14 cellular contexts compared by ENCODE assay signal in the genomic region with DNA sequence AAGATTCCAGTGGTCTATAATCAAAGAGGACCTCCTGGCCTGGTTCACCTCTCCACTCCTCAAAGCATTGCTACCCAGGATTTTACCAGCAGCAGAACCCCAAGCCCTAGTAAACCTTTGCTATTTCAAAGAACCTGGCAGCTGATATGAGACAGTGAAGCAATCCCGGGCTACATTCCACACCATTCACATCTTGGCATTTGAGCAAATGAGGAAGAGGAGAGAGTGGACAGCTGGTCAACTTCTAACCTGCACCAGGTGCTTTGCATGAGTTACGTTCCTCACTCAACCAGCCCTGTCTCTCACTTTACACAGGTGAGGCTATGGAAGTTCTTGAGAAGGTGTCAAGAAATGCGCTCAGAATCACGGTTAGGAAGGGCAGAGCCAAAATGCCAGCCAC. TPM values are rescaled to one million over a fixed set of nuclear protein-coding genes. Genes with fewer than 3 reads are reported as not detected.
DNase-seq lines count a peak whose midpoint lies in the region; ATAC-seq and TF ChIP-seq lines count a peak whose summit lies in the region.
"Had no signal": no experiment of that assay in that cellular context is flagged by ENCODE, and none has a peak within 500 bp of the region (broad histone marks: within the 10 kb centered on the region; RNA-seq: fewer than 3 reads in every experiment).

No MANE protein-coding gene starts in this region.

- no peak overlapping the region for H2BK5ac ChIP-seq in mesenchymal stem cell (ENCODE audit: low read depth, low read length, poor library complexity, severe bottlenecking)

- TF ChIP-seq EP300 in suprapubic skin (IDR thresholded peaks at IDR 0.05), result no peak

- H2AK5ac ChIP-seq in mesenchymal stem cell (ENCODE audit: low read length, severe bottlenecking), result no peak overlapping the region

- 89% methylated on average over 4 of the region's 4 CpGs for WGBS in mesenchymal stem cell
- 36% methylated on average over 4 of the region's 4 CpGs for WGBS in suprapubic skin
- WGBS in adrenal gland, 4 donors, result 66 to 76% (median 71%) methylated on average over 4 of the region's 4 CpGs

- DNase-seq in activated CD4-positive, alpha-beta T cell treated with anti-CD3 and anti-CD28 coated beads, Interleukin-2, amount 10 ng/mL, durations not matched to agents 24 days and 14 days, result no peak
- DNase-seq in activated CD4-positive, alpha-beta T cell treated with anti-CD3 and anti-CD28 coated beads, Interleukin-2, amount 50 U/mL, for 4 hours, result no peak
- no peak for DNase-seq in ascending aorta (ENCODE audit: low spot score in 2 of 2)
- DNase-seq in mesenchymal stem cell, result peak; percentile 23
- DNase-seq in suprapubic skin (ENCODE audit: low spot score in 2 of 2), result no peak
- no peak for DNase-seq in adrenal gland
- DNase-seq in NOMO-1 treated with DMSO at 0.1 percent for 48 hours (lab: John Stamatoyannopoulos, UW; ENCODE audit: unreplicated experiment), result no peak
- DNase-seq: NCI-H1092, NCI-H524, SHP77 treated with DMSO at 0.1 percent for 48 hours had no signal

- intact Hi-C loops in activated CD4-positive, alpha-beta T cell treated with anti-CD3 and anti-CD28 coated beads, Interleukin-2, amount 10 ng/mL, durations not matched to agents 24 days and 14 days (cut with micrococcal nuclease), result no loop called here
- intact Hi-C loops in ascending aorta (cut with DNase I), result loop anchor here (2.0 to 5.0 kb wide), 2 partner anchors 96 to 278 kb away; no protein-coding TSS in a partner anchor
- intact Hi-C loops in adrenal gland (cut with DNase I), result no loop called here

- H3K23ac ChIP-seq in mesenchymal stem cell (ENCODE audit: low read length in 2 of 2), result no peak overlapping the region

- H3K4me1 ChIP-seq in ascending aorta (peaks cover 5 to 20% of the 10 kb centered on the region in 2 donors), mesenchymal stem cell (ENCODE audit: control insufficient read depth, insufficient read depth, low read depth, low read length) (peaks cover 6% of the 10 kb centered on the region), suprapubic skin (peaks cover 32% of the 10 kb centered on the region), adrenal gland (replicated peaks in 1 of 2) (no peaks in the 10 kb centered on the region)
- H3K4me1 ChIP-seq: A549 had no signal

- no peaks in the 10 kb centered on the region for H3K79me1 ChIP-seq in mesenchymal stem cell (replicated peaks; ENCODE audit: low read length, poor library complexity, severe bottlenecking)

- no peak for ATAC-seq in GM18907 (IDR thresholded peaks at IDR 0.05; ENCODE audit: unreplicated experiment)

- no peaks in the 10 kb centered on the region for H3K36me3 Mint-ChIP-seq in activated CD4-positive, alpha-beta T cell treated with anti-CD3 and anti-CD28 coated beads, Interleukin-2, amount 10 ng/mL, durations not matched to agents 24 days and 14 days (ENCODE audit: low read depth)

- no peak for TF ChIP-seq POLR2A in suprapubic skin (IDR thresholded peaks at IDR 0.05)
- no peak for TF ChIP-seq POLR2A in adrenal gland (IDR thresholded peaks at IDR 0.05)

- no peak overlapping the region for H2BK12ac ChIP-seq in mesenchymal stem cell (ENCODE audit: low read length in 2 of 2)

- no peak overlapping the region for H3K14ac ChIP-seq in mesenchymal stem cell (ENCODE audit: low read length in 2 of 2)

- no peak overlapping the region for H3K4ac ChIP-seq in mesenchymal stem cell (ENCODE audit: low read depth in 1 of 2, low read length in 2 of 2)

- H3K4me1 Mint-ChIP-seq in activated CD4-positive, alpha-beta T cell treated with anti-CD3 and anti-CD28 coated beads, Interleukin-2, amount 10 ng/mL, durations not matched to agents 24 days and 14 days, result peaks cover 3% of the 10 kb centered on the region

- H3K27me3 ChIP-seq in ascending aorta (no peaks in the 10 kb centered on the region), mesenchymal stem cell (ENCODE audit: control insufficient read depth in 1 of 2, insufficient read depth in 1 of 2, low read length in 2 of 2) (peaks cover 34 to 59% of the 10 kb centered on the region in 2 experiments), suprapubic skin (peaks cover 7% of the 10 kb centered on the region), adrenal gland (peaks cover 19% of the 10 kb centered on the region)

- H3K27ac ChIP-seq in ascending aorta (peak overlapping the region; percentile 70 to 81), mesenchymal stem cell (ENCODE audit: low read length, poor library complexity, severe bottlenecking) (no peak overlapping the region), suprapubic skin (no peak overlapping the region), adrenal gland (no peak overlapping the region)
- H3K27ac ChIP-seq: VCaP had no signal

- H3K36me3 ChIP-seq in ascending aorta, result peaks cover 2 to 19% of the 10 kb centered on the region in 2 donors
- H3K36me3 ChIP-seq in mesenchymal stem cell (ENCODE audit: control insufficient read depth in 1 of 2, insufficient read depth in 2 of 2, low read depth in 1 of 2, low read length in 2 of 2), result no peaks in the 10 kb centered on the region
- no peaks in the 10 kb centered on the region for H3K36me3 ChIP-seq in suprapubic skin
- no peaks in the 10 kb centered on the region for H3K36me3 ChIP-seq in adrenal gland (replicated peaks in 1 of 2)

- no peak overlapping the region for H3K4me2 ChIP-seq in mesenchymal stem cell (ENCODE audit: low read length, poor library complexity, severe bottlenecking)

- TF ChIP-seq CTCF in ascending aorta (IDR thresholded peaks at IDR 0.05) (no peak), suprapubic skin (IDR thresholded peaks at IDR 0.05) (no peak), adrenal gland (IDR thresholded peaks at IDR 0.05) (no peak)

- H3K4me3 ChIP-seq in ascending aorta (peak overlapping the region; percentile 68 to 75), mesenchymal stem cell (ENCODE audit: insufficient read depth in 1 of 2, low read depth in 1 of 2, low read length in 2 of 2) (no peak overlapping the region), suprapubic skin (peak overlapping the region; percentile 72), adrenal gland (peak overlapping the region in 1 of 4 donors; percentile 44)

- H3K27ac Mint-ChIP-seq in activated CD4-positive, alpha-beta T cell treated with anti-CD3 and anti-CD28 coated beads, Interleukin-2, amount 10 ng/mL, durations not matched to agents 24 days and 14 days, result no peak overlapping the region
- H3K27ac Mint-ChIP-seq: activated T-helper 2 cell treated with anti-CD3 and anti-CD28 coated beads, Interferon-gamma antibody, Interleukin-2, Interleukin-4, amounts not matched to agents 10 μg/mL and 5 μg/mL and 100 μg/mL, durations not matched to agents 14 hours and 24 hours and 36 hours had no signal

- no peak overlapping the region for H2BK15ac ChIP-seq in mesenchymal stem cell (ENCODE audit: low read depth, poor library complexity, severe bottlenecking)

- no peak overlapping the region for H4K91ac ChIP-seq in mesenchymal stem cell (ENCODE audit: low read length)

- no peaks in the 10 kb centered on the region for H3K9me3 Mint-ChIP-seq in activated CD4-positive, alpha-beta T cell treated with anti-CD3 and anti-CD28 coated beads, Interleukin-2, amount 10 ng/mL, durations not matched to agents 24 days and 14 days
- H3K9me3 Mint-ChIP-seq: activated T-helper 2 cell treated with anti-CD3 and anti-CD28 coated beads, Interferon-gamma antibody, Interleukin-2, Interleukin-4, amounts not matched to agents 10 μg/mL and 5 μg/mL and 100 μg/mL, durations not matched to agents 14 hours and 24 hours and 36 hours had no signal

- peaks cover 49% of the 10 kb centered on the region for H3K27me3 Mint-ChIP-seq in activated CD4-positive, alpha-beta T cell treated with anti-CD3 and anti-CD28 coated beads, Interleukin-2, amount 10 ng/mL, durations not matched to agents 24 days and 14 days

- no peak overlapping the region for H2BK120ac ChIP-seq in mesenchymal stem cell (ENCODE audit: low read depth, low read length)

- no peak overlapping the region for H3K9ac ChIP-seq in mesenchymal stem cell (ENCODE audit: low read length)

- H3K4me3 Mint-ChIP-seq in activated CD4-positive, alpha-beta T cell treated with anti-CD3 and anti-CD28 coated beads, Interleukin-2, amount 10 ng/mL, durations not matched to agents 24 days and 14 days, result peak overlapping the region; percentile 58

- H4K8ac ChIP-seq in mesenchymal stem cell (ENCODE audit: low read length), result no peak overlapping the region

- no peaks in the 10 kb centered on the region for H3K9me3 ChIP-seq in ascending aorta
- no peaks in the 10 kb centered on the region for H3K9me3 ChIP-seq in mesenchymal stem cell (ENCODE audit: control insufficient read depth, low read length)
- no peaks in the 10 kb centered on the region for H3K9me3 ChIP-seq in suprapubic skin
- H3K9me3 ChIP-seq in adrenal gland (replicated peaks in 1 of 3), result no peaks in the 10 kb centered on the region
- H3K9me3 ChIP-seq: A549 had no signal

- no peak overlapping the region for H2AFZ ChIP-seq in mesenchymal stem cell (ENCODE audit: low read depth, low read length)

- H3K18ac ChIP-seq in mesenchymal stem cell (ENCODE audit: low read depth in 1 of 2, low read length in 2 of 2), result no peak overlapping the region

RNA-seq across cellular contexts. Expression of a gene that starts 1.1 kb away (rescaled TPM):
- 0.07 and 0.09 TPM in 2 replicates for total RNA-seq in activated CD4-positive, alpha-beta T cell treated with anti-CD3 and anti-CD28 coated beads, Interleukin-2, amount 10 ng/mL, durations not matched to agents 24 days and 14 days
- total RNA-seq in ascending aorta, result 86.0 TPM
- 138 TPM for polyA plus RNA-seq in mesenchymal stem cell (2013, experiment 1 of 2)
- polyA plus RNA-seq in mesenchymal stem cell (2013, experiment 2 of 2), result 139 TPM
- total RNA-seq in suprapubic skin, result 100 to 1,000 TPM in 1 of 4 donors, 10 to 100 TPM in 3; 31.3 to 124 (median 60.2) TPM
- 1 to 10 TPM; 1.6 to 9.5 (median 4.6) TPM for total RNA-seq in adrenal gland
- 1 to 10 TPM; 3.2 to 9.9 (median 6.9) TPM for polyA plus RNA-seq in adrenal gland

Comparison
In these comparisons a context has a peak if more than half of its experiments do, and no peak if none do; other contexts are left out.
1. H3K27ac ChIP-seq: peak in ascending aorta (2 of 2); none in mesenchymal stem cell (single experiment), suprapubic skin (single experiment) and adrenal gland (0 of 5).
2. H3K4me3 ChIP-seq: peak in ascending aorta (2 of 2) and suprapubic skin (single experiment); none in mesenchymal stem cell (0 of 2).